In the genomic region with DNA sequence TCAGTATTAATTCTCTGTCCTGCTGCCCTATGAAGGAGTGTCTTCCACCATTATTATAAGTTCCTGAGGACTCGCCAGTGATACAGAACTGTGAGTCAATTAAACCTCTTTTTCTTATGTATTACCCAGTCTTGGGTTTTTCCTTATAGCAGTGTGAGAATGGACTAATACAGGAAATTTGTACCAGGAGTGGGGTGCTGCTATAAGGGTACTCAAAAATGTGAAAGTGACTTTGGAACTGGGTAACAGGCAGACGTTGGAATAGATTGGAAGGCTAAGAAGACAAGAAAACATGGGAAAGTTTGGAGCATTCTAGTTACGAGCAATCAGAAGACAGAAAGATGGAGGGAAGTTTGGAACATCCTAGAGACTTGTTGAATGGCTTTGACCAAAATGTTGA, we compare ENCODE assay signal across 8 cellular contexts.
"Had no signal": no experiment of that assay in that cellular context is flagged by ENCODE, and none has a peak within 500 bp of the region (broad histone marks: within the 10 kb centered on the region; RNA-seq: fewer than 3 reads in every experiment).

No MANE protein-coding gene starts in this region.

- FAIRE-seq: G401.6, GM12878, GM12891, GM12892, GM18507, GM19239 had no signal

- DNase-seq: GDM1, GF-D8 had no signal

- ATAC-seq: GM12878 had no signal

- H3K4me3 ChIP-seq: GM12878 had no signal
